15 cellular contexts compared by ENCODE assay signal in genomic region chr7:93972029-93972725, GRCh38. TPM values are rescaled to one million over a fixed set of nuclear protein-coding genes. Genes with fewer than 3 reads are reported as not detected.
DNase-seq lines count a peak whose midpoint lies in the region; ATAC-seq, FAIRE-seq and TF ChIP-seq lines count a peak whose summit lies in the region.
"Had no signal": no experiment of that assay in that cellular context is flagged by ENCODE, and none has a peak within 500 bp of the region (broad histone marks: within the 10 kb centered on the region; RNA-seq: fewer than 3 reads in every experiment).

No MANE protein-coding gene starts in this region.

- H3K27me3 Mint-ChIP-seq in activated CD4-positive, alpha-beta memory T cell treated with anti-CD3 and anti-CD28 coated beads for 36 hours: no peaks in the 10 kb centered on the region

- peak; percentile 40 for FAIRE-seq in urothelium cell line (lab: Jason Lieb, UNC)
- FAIRE-seq: HepG2, HTR-8/SVneo had no signal

- H3K9me3 ChIP-seq in GM23248 (ENCODE audit: low read depth): no peaks in the 10 kb centered on the region

- peaks cover 23% of the 10 kb centered on the region for H3K4me1 ChIP-seq in GM23248 (ENCODE audit: insufficient read depth)

- no peak overlapping the region for H3K4me3 Mint-ChIP-seq in activated CD4-positive, alpha-beta memory T cell treated with anti-CD3 and anti-CD28 coated beads for 36 hours
- H3K4me3 Mint-ChIP-seq: CD14-positive monocyte; CD8-positive, alpha-beta T cell; H9 had no signal

- H3K4me3 ChIP-seq in GM23248 (no peak overlapping the region), fibroblast of mammary gland (ENCODE audit: control insufficient read depth, low read depth, low read length) (no peak overlapping the region)

- H3K36me3 ChIP-seq in GM23248 (ENCODE audit: low read depth): no peaks in the 10 kb centered on the region

- no peaks in the 10 kb centered on the region for H3K27me3 ChIP-seq in GM23248 (replicated peaks; ENCODE audit: insufficient read depth)

- no peaks in the 10 kb centered on the region for H3K9me2 ChIP-seq in GM23248 (ENCODE audit: insufficient read depth)

- no peaks in the 10 kb centered on the region for H3K79me2 ChIP-seq in GM23248 (ENCODE audit: insufficient read depth)

- no peak for TF ChIP-seq CTCF in fibroblast of mammary gland (conservative IDR thresholded peaks at IDR 0.05; ENCODE audit: control insufficient read depth, insufficient read depth, low read depth, low read length)

- H3K27ac ChIP-seq in GM23248: no peak overlapping the region

- 0 out of 2 replicates have a peak overlapping the region, but pooled peaks have one; percentile 1 for H2AFZ ChIP-seq in GM23248

- H3K4me1 Mint-ChIP-seq in activated CD4-positive, alpha-beta memory T cell treated with anti-CD3 and anti-CD28 coated beads for 36 hours (ENCODE audit: low read depth): no peaks in the 10 kb centered on the region
- H3K4me1 Mint-ChIP-seq: CD14-positive monocyte had no signal

- in situ Hi-C loops in GM23248 (cut with MboI): no loop called here

- no peak overlapping the region for H3K27ac Mint-ChIP-seq in activated CD4-positive, alpha-beta memory T cell treated with anti-CD3 and anti-CD28 coated beads for 36 hours
- H3K27ac Mint-ChIP-seq: CD14-positive monocyte; CD8-positive, alpha-beta T cell; H9 had no signal

- no peak overlapping the region for H3K9ac ChIP-seq in GM23248

- intact Hi-C loops in activated CD4-positive, alpha-beta memory T cell treated with anti-CD3 and anti-CD28 coated beads for 36 hours (cut with micrococcal nuclease): no loop called here

- POLR2A ChIA-PET in activated CD4-positive, alpha-beta memory T cell treated with anti-CD3 and anti-CD28 coated beads for 36 hours (lab: Charles Lee): no interaction called here

- DNase-seq in GM23248 (no peak), fibroblast of mammary gland (ENCODE audit: low read depth) (peak; percentile 24), urothelium cell line (ENCODE audit: low spot score) (no peak), NCI-H146 (lab: John Stamatoyannopoulos, UW) (no peak), NCI-H1436 treated with DMSO at 0.1 percent for 48 hours (lab: John Stamatoyannopoulos, UW) (no peak)
- DNase-seq in activated CD4-positive, alpha-beta memory T cell treated with anti-CD3 and anti-CD28 coated beads for 36 hours: no peak
- DNase-seq: CD8-positive, alpha-beta T cell; COR-L47; GF-D8; GOT3; H9 had no signal

- H3K4me2 ChIP-seq in GM23248 (ENCODE audit: unreplicated experiment): no peak overlapping the region

- 66 to 67% methylated on average over 6 of the region's 6 CpGs for WGBS in GM23248 (ENCODE audit: low coverage in 1 of 2, low lambda C conversion rate in 2 of 2, missing lambda C conversion rate in 2 of 2), 2 experiments

- H3F3A ChIP-seq in GM23248 (ENCODE audit: insufficient read depth): peaks cover 16% of the 10 kb centered on the region

- CTCF ChIA-PET in activated CD4-positive, alpha-beta memory T cell treated with anti-CD3 and anti-CD28 coated beads for 36 hours (lab: Charles Lee): no interaction called here

- no peaks in the 10 kb centered on the region for H4K20me1 ChIP-seq in GM23248 (ENCODE audit: insufficient read depth)

- ATAC-seq in SK-N-SH treated with all-trans-retinoic acid at 6 μM for 48 hours: peak; percentile 74
- ATAC-seq: CD8-positive, alpha-beta T cell; HepG2 had no signal

- H3K9me3 Mint-ChIP-seq in activated CD4-positive, alpha-beta memory T cell treated with anti-CD3 and anti-CD28 coated beads for 36 hours: no peaks in the 10 kb centered on the region
- H3K9me3 Mint-ChIP-seq: CD14-positive monocyte; CD8-positive, alpha-beta T cell; H9 had no signal

- H3K36me3 Mint-ChIP-seq in activated CD4-positive, alpha-beta memory T cell treated with anti-CD3 and anti-CD28 coated beads for 36 hours: peaks cover 2% of the 10 kb centered on the region
- H3K36me3 Mint-ChIP-seq: CD14-positive monocyte had no signal

TF ChIP-seq in SK-N-SH treated with all-trans-retinoic acid at 6 μM for 48 hours, 23 proteins besides CTCF, POLR2A, EP300 and RAD21 (continues in another document):
- TF ChIP-seq CSRNP3 (CRISPR knock-in tag; IDR thresholded peaks at IDR 0.05) (peak; percentile 82; the same call in 1 of the 2 replicates), ZFP3 (CRISPR knock-in tag; IDR thresholded peaks at IDR 0.05) (no peak), POU6F1 (CRISPR knock-in tag; IDR thresholded peaks at IDR 0.05; ENCODE audit: borderline replicate concordance, low read depth) (no peak), TOX (CRISPR knock-in tag; IDR thresholded peaks at IDR 0.05; ENCODE audit: borderline replicate concordance) (no peak), CSDC2 (CRISPR knock-in tag; IDR thresholded peaks at IDR 0.05) (no peak), PATZ1 (CRISPR knock-in tag; IDR thresholded peaks at IDR 0.05; ENCODE audit: borderline replicate concordance) (no peak), ESRRG (CRISPR knock-in tag; IDR thresholded peaks at IDR 0.05) (no peak), ZC3H10 (CRISPR knock-in tag; IDR thresholded peaks at IDR 0.05) (no peak), TSHZ2 (CRISPR knock-in tag; IDR thresholded peaks at IDR 0.05) (peak; percentile 96), ZNF8 (CRISPR knock-in tag; IDR thresholded peaks at IDR 0.05) (no peak), OSR1 (CRISPR knock-in tag; IDR thresholded peaks at IDR 0.05) (no peak)

RNA-seq across cellular contexts. Expression of gene BET1, which starts 32.0 kb away (rescaled TPM):
- 51.5 and 55.9 TPM in 2 replicates for total RNA-seq in GM23248 (2014; rRNA removed; shearing (Covaris generic))
- 73.7 and 78.6 TPM in 2 replicates for polyA plus RNA-seq in GM23248 (2016; fragmentation: Nextera tagmentation; extraction: Ambion mirVana)
- total RNA-seq in activated CD4-positive, alpha-beta memory T cell treated with anti-CD3 and anti-CD28 coated beads for 36 hours: 10 to 100 TPM; 19.3 to 20.5 TPM

RNA-seq across cellular contexts. Expression of gene GNG11, which starts 50.6 kb away (rescaled TPM):
- total RNA-seq in GM23248 (2014; rRNA removed; shearing (Covaris generic)): 22.5 and 25.9 TPM in 2 replicates
- 84.7 and 87.0 TPM in 2 replicates for polyA plus RNA-seq in GM23248 (2016; fragmentation: Nextera tagmentation; extraction: Ambion mirVana)
- not detected for total RNA-seq in activated CD4-positive, alpha-beta memory T cell treated with anti-CD3 and anti-CD28 coated beads for 36 hours
- total RNA-seq: CD8-positive, alpha-beta T cell; HepG2 had no signal
- polyA plus RNA-seq: HepG2 had no signal

Comparison
In these comparisons a context has a peak if more than half of its experiments do, and no peak if none do; other contexts are left out.
1. RNA of gene GNG11, which starts 50.6 kb away (total RNA-seq): 22.5 to 25.9 TPM in GM23248; not detected in activated CD4-positive, alpha-beta memory T cell treated with anti-CD3 and anti-CD28 coated beads for 36 hours; every median in the first group is over 10 times any median in the second.